ENCODE assay signal across 8 cellular contexts in the genomic region with DNA sequence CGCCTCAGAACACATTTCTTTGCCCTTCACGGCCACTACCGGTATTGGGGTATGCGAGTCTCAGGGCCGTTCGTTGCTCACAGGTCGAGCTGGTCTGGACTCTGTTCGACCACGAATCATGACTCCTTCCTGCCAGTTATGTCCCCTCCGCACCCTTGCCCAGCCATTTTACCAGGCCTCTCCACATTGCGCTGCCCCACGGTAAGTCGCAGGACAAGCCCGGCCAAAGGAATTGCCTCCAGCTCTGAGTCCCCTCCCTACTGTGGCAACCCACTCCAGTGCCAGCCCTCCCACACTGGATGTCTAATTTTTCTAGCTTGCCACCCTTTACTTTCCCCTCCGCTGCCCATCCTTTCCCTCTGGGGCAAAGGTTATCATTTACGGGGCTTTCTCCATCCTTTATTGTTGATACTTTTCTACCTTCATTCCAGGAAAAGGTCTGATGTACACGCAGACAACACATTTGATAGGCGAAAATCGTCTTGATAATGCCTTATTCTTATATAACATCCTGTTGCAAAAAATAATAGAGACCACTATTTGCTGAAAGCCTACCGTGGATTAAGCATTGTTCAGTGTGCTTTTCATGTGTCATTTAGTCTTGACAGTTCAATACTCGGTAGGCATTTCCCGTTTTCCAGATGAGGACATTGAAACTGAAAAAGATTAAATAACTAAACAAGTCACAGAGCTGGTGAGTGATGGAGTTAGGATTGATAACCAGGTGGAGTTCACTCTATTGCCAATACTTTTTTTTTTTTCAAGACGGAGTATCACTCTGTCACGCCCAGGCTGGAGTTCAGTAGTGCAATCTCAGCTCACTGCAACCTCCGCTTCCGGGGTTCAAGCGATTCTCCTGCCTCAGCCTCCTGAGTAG. TPM values are rescaled to one million over a fixed set of nuclear protein-coding genes. Genes with fewer than 3 reads are reported as not detected.
A peak's percentile ranks its signal among the peaks of the same experiment; 100 is the strongest.
DNase-seq lines count a peak whose midpoint lies in the region; TF ChIP-seq lines count a peak whose summit lies in the region.

No MANE protein-coding gene starts in this region.

- H3K79me1 ChIP-seq in mesenchymal stem cell (replicated peaks; ENCODE audit: low read length, poor library complexity, severe bottlenecking) = no peaks in the 10 kb centered on the region

- H3K4me1 ChIP-seq in mesenchymal stem cell (ENCODE audit: control insufficient read depth, insufficient read depth, low read depth, low read length) = peaks cover 5% of the 10 kb centered on the region
- peaks cover 0 to 45% (median 34%) of the 10 kb centered on the region in 4 donors for H3K4me1 ChIP-seq in tibial artery

- H3K4me2 ChIP-seq in mesenchymal stem cell (ENCODE audit: low read length, poor library complexity, severe bottlenecking) = peak overlapping the region; percentile 52

- H3K36me3 ChIP-seq in mesenchymal stem cell (ENCODE audit: control insufficient read depth in 1 of 2, insufficient read depth in 2 of 2, low read depth in 1 of 2, low read length in 2 of 2) (peaks cover 13 to 35% of the 10 kb centered on the region in 2 experiments), tibial artery (peaks cover 26% of the 10 kb centered on the region in 3 donors)

- H3K9me3 ChIP-seq in mesenchymal stem cell (ENCODE audit: control insufficient read depth, low read length) (no peaks in the 10 kb centered on the region), tibial artery (no peaks in the 10 kb centered on the region)

- H3K9me3 Mint-ChIP-seq in dendritic cell treated with granulocyte-macrophage colony-stimulating factor and Interleukin-4, amounts not matched to agents 40 ng/mL and 50 ng/mL, for 4 days = no peaks in the 10 kb centered on the region

- H3K27me3 ChIP-seq in mesenchymal stem cell (ENCODE audit: control insufficient read depth in 1 of 2, insufficient read depth in 1 of 2, low read length in 2 of 2) (no peaks in the 10 kb centered on the region), tibial artery (no peaks in the 10 kb centered on the region)

- peak overlapping the region; percentile 87 for H3K27ac ChIP-seq in mesenchymal stem cell (ENCODE audit: low read length, poor library complexity, severe bottlenecking)
- H3K27ac ChIP-seq in tibial artery = peak overlapping the region; percentile 88 to 95

- peak overlapping the region; percentile 99 for H3K9ac ChIP-seq in mesenchymal stem cell (ENCODE audit: low read length)

- H2AK5ac ChIP-seq in mesenchymal stem cell (ENCODE audit: low read length, severe bottlenecking) = peak overlapping the region; percentile 78

- H3K23ac ChIP-seq in mesenchymal stem cell (ENCODE audit: low read length in 2 of 2) = peak overlapping the region; percentile 56 to 83

- H4K8ac ChIP-seq in mesenchymal stem cell (ENCODE audit: low read length) = peak overlapping the region; percentile 99

- peak overlapping the region; percentile 3 for H2BK5ac ChIP-seq in mesenchymal stem cell (ENCODE audit: low read depth, low read length, poor library complexity, severe bottlenecking)

- H3K36me3 Mint-ChIP-seq in dendritic cell treated with granulocyte-macrophage colony-stimulating factor and Interleukin-4, amounts not matched to agents 40 ng/mL and 50 ng/mL, for 4 days (ENCODE audit: low read depth) = peaks cover 51% of the 10 kb centered on the region

- peak overlapping the region; percentile 93 to 96 for H3K4ac ChIP-seq in mesenchymal stem cell (ENCODE audit: low read depth in 1 of 2, low read length in 2 of 2)

- peak overlapping the region; percentile 91 for H4K91ac ChIP-seq in mesenchymal stem cell (ENCODE audit: low read length)

- TF ChIP-seq CTCF in HFF-Myc (IDR thresholded peaks at IDR 0.05; ENCODE audit: low read depth, low read length, missing control alignments) = no peak
- no peak for TF ChIP-seq CTCF in tibial artery (IDR thresholded peaks at IDR 0.05)

- H3K18ac ChIP-seq in mesenchymal stem cell (ENCODE audit: low read depth in 1 of 2, low read length in 2 of 2) = peak overlapping the region; percentile 63 to 93

- H2BK120ac ChIP-seq in mesenchymal stem cell (ENCODE audit: low read depth, low read length) = peak overlapping the region; percentile 80

- H3K4me1 Mint-ChIP-seq in dendritic cell treated with granulocyte-macrophage colony-stimulating factor and Interleukin-4, amounts not matched to agents 40 ng/mL and 50 ng/mL, for 4 days (ENCODE audit: low read depth) = peaks cover 22% of the 10 kb centered on the region

- H2BK15ac ChIP-seq in mesenchymal stem cell (ENCODE audit: low read depth, poor library complexity, severe bottlenecking) = peak overlapping the region; percentile 29

- peak overlapping the region; percentile 15 for H2AFZ ChIP-seq in mesenchymal stem cell (ENCODE audit: low read depth, low read length)

- H2BK12ac ChIP-seq in mesenchymal stem cell (ENCODE audit: low read length in 2 of 2) = peak overlapping the region; percentile 7 to 33

- H3K27ac Mint-ChIP-seq in dendritic cell treated with granulocyte-macrophage colony-stimulating factor and Interleukin-4, amounts not matched to agents 40 ng/mL and 50 ng/mL, for 4 days = peak overlapping the region; percentile 100

- DNase-seq in NCI-H146 (lab: John Stamatoyannopoulos, UW) (peak; percentile 19), NCI-H146 treated with DMSO at 0.1 percent for 48 hours (lab: John Stamatoyannopoulos, UW; ENCODE audit: unreplicated experiment) (no peak), HFF-Myc (ENCODE audit: extremely low read depth, low read depth) (no peak), RKO (ENCODE audit: low spot score) (peak; percentile 60), mesenchymal stem cell (no peak), tibial artery (peak in 1 of 2 donors; percentile 29), DMS153 treated with DMSO at 0.1 percent for 48 hours (lab: John Stamatoyannopoulos, UW; ENCODE audit: unreplicated experiment) (no peak)

- WGBS in mesenchymal stem cell = 32% methylated on average over 27 of the region's 27 CpGs

- peak overlapping the region; percentile 97 for H3K4me3 ChIP-seq in HFF-Myc (replicated peaks; ENCODE audit: low read depth, low read length)
- H3K4me3 ChIP-seq in mesenchymal stem cell (ENCODE audit: insufficient read depth in 1 of 2, low read depth in 1 of 2, low read length in 2 of 2) = peak overlapping the region; percentile 61 to 97
- peak overlapping the region; percentile 90 to 94 for H3K4me3 ChIP-seq in tibial artery

- H3K4me3 Mint-ChIP-seq in dendritic cell treated with granulocyte-macrophage colony-stimulating factor and Interleukin-4, amounts not matched to agents 40 ng/mL and 50 ng/mL, for 4 days = peak overlapping the region; percentile 96

- peak overlapping the region in 1 of 2 experiments; percentile 94 for H3K14ac ChIP-seq in mesenchymal stem cell (ENCODE audit: low read length in 2 of 2)

- intact Hi-C loops in dendritic cell treated with granulocyte-macrophage colony-stimulating factor and Interleukin-4, amounts not matched to agents 40 ng/mL and 50 ng/mL, for 4 days (cut with micrococcal nuclease) = loop anchor here (1.0 kb wide), 2 partner anchors 19 to 53 kb away; a partner anchor contains a TSS
- intact Hi-C loops in tibial artery (cut with DNase I; ENCODE audit: low total_unique reads) = loop anchor here (1.0 kb wide), 1 partner anchor 42 kb away; a partner anchor contains a TSS

- no peaks in the 10 kb centered on the region for H3K27me3 Mint-ChIP-seq in dendritic cell treated with granulocyte-macrophage colony-stimulating factor and Interleukin-4, amounts not matched to agents 40 ng/mL and 50 ng/mL, for 4 days

RNA-seq across cellular contexts. Expression of a gene that starts 1.0 kb away (rescaled TPM):
- 408 TPM for polyA plus RNA-seq in mesenchymal stem cell (2013, experiment 1 of 2)
- polyA plus RNA-seq in mesenchymal stem cell (2013, experiment 2 of 2) = 401 TPM

RNA-seq across cellular contexts. Expression of a gene that starts 19.5 kb away (rescaled TPM):
- polyA plus RNA-seq in mesenchymal stem cell (2013, experiment 1 of 2) = 19.1 TPM
- polyA plus RNA-seq in mesenchymal stem cell (2013, experiment 2 of 2) = 18.8 TPM

RNA-seq across cellular contexts. Expression of a gene that starts 41.8 kb away (rescaled TPM):
- 23.3 TPM for polyA plus RNA-seq in mesenchymal stem cell (2013, experiment 1 of 2)
- 22.8 TPM for polyA plus RNA-seq in mesenchymal stem cell (2013, experiment 2 of 2)

RNA-seq across cellular contexts. Expression of a gene that starts 52.5 kb away (rescaled TPM):
- polyA plus RNA-seq in mesenchymal stem cell (2013, experiment 1 of 2) = 26.0 TPM
- polyA plus RNA-seq in mesenchymal stem cell (2013, experiment 2 of 2) = 27.6 TPM

Comparison
In these comparisons a context has a peak if more than half of its experiments do, and no peak if none do; other contexts are left out.
1. DNase-seq: peak in NCI-H146 (single experiment) and RKO (single experiment); none in NCI-H146 treated with DMSO at 0.1 percent for 48 hours (single experiment), HFF-Myc (single experiment), mesenchymal stem cell (single experiment) and DMS153 treated with DMSO at 0.1 percent for 48 hours (single experiment).
2. Peak in every context shown above with its lines, with median percentiles within 50 percentile points of each other: H3K4me3 ChIP-seq.